6 cellular contexts compared by ENCODE assay signal in genomic region chr12:23202746-23203145, GRCh38.
"Had no signal": no experiment of that assay in that cellular context is flagged by ENCODE, and none has a peak within 500 bp of the region (broad histone marks: within the 10 kb centered on the region; RNA-seq: fewer than 3 reads in every experiment).

No MANE protein-coding gene starts in this region.

- DNase-seq: IMR-90, KBM-7, KG1 had no signal

- H3K4me3 ChIP-seq: K562 had no signal

- H3K27ac ChIP-seq: HL-60 had no signal

- ATAC-seq: HepG2, K562 had no signal
